ENCODE assay signal across 13 cellular contexts in the genomic region with DNA sequence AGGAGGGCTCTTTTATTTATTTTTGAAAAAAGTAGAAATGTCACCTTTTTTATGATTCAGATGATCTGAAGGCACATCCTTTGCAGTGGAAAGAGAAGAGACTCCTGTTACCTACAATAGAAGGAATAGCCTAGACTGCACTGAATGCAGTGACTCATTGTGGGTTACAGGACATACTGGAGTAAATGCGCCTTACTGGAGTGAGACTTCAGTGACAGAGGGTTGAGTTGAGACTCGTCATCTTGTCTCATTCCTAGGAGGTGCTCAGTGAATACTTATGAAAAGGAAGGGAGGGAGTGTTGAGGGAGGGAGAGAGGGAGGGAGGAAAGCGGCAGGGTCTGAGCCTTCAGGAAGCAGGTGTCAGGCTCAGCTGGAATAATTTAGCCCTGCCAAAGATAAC. TPM values are rescaled to one million over a fixed set of nuclear protein-coding genes. Genes with fewer than 3 reads are reported as not detected.
DNase-seq lines count a peak whose midpoint lies in the region; ATAC-seq and TF ChIP-seq lines count a peak whose summit lies in the region.
"Had no signal": no experiment of that assay in that cellular context is flagged by ENCODE, and none has a peak within 500 bp of the region (broad histone marks: within the 10 kb centered on the region; RNA-seq: fewer than 3 reads in every experiment).

No MANE protein-coding gene starts in this region.

- in situ Hi-C loops in brain microvascular endothelial cell (cut with HindIII; ENCODE audit: low pct_ligation_motif_present, low sequenced_read_pairs), result no loop called here

- WGBS in psoas muscle, 3 donors, result 39 to 51% (median 48%) methylated on average over 3 of the region's 3 CpGs

- TF ChIP-seq POLR2A in erythroblast (IDR thresholded peaks at IDR 0.05; ENCODE audit: low read length), result no peak

- H3K36me3 ChIP-seq in brain microvascular endothelial cell (replicated peaks) (no peaks in the 10 kb centered on the region), psoas muscle (ENCODE audit: insufficient read depth in 1 of 2, low read depth in 1 of 2) (no peaks in the 10 kb centered on the region)
- H3K36me3 ChIP-seq: heart right ventricle, thyroid gland had no signal

- ATAC-seq in psoas muscle, result no peak
- ATAC-seq: activated CD4-positive, CD25-positive, alpha-beta regulatory T cell treated with anti-CD3 and anti-CD28 coated beads, Interleukin-2, amount 50 U/mL, for 24 hours; heart right ventricle had no signal

- DNase-seq in Daoy (ENCODE audit: low read depth) (peak; percentile 78), M059J (ENCODE audit: low read depth) (peak; percentile 93), brain microvascular endothelial cell (peak; percentile 69), left kidney (ENCODE audit: low read depth, low spot score) (peak; percentile 28), NCI-H2227 treated with DMSO at 0.1 percent for 48 hours (lab: John Stamatoyannopoulos, UW) (no peak), erythroblast (lab: John Stamatoyannopoulos, UW) (no peak), psoas muscle (no peak)
- no peak for DNase-seq in effector CD4-positive, alpha-beta T cell
- DNase-seq: heart right ventricle, NCI-H1694, retina, thyroid gland had no signal

- TF ChIP-seq CTCF in brain microvascular endothelial cell (IDR thresholded peaks at IDR 0.05; ENCODE audit: low read depth, low read length, missing control alignments), result no peak
- no peak for TF ChIP-seq CTCF in psoas muscle (IDR thresholded peaks at IDR 0.05)

- H3K4me3 ChIP-seq in brain microvascular endothelial cell (ENCODE audit: low read depth, low read length) (no peak overlapping the region), psoas muscle (no peak overlapping the region)
- H3K4me3 ChIP-seq: heart right ventricle, thyroid gland had no signal

- no peak overlapping the region for H3K27ac ChIP-seq in brain microvascular endothelial cell
- H3K27ac ChIP-seq in psoas muscle, result no peak overlapping the region
- H3K27ac ChIP-seq: heart right ventricle, thyroid gland had no signal

- no peaks in the 10 kb centered on the region for H3K4me1 ChIP-seq in psoas muscle

- no peaks in the 10 kb centered on the region for H3K9me3 ChIP-seq in psoas muscle
- H3K9me3 ChIP-seq: heart right ventricle, thyroid gland had no signal

- H3K27me3 ChIP-seq in brain microvascular endothelial cell (replicated peaks) (no peaks in the 10 kb centered on the region), psoas muscle (ENCODE audit: insufficient read depth in 3 of 3, low read length in 2 of 3) (no peaks in the 10 kb centered on the region)
- H3K27me3 ChIP-seq: thyroid gland had no signal

- intact Hi-C loops in psoas muscle (cut with DNase I), result no loop called here

RNA-seq across cellular contexts. Expression of a gene that starts 25.2 kb away (rescaled TPM):
- total RNA-seq in Daoy (2014; rRNA removed; shearing (Covaris generic)), result 10.2 and 12.3 TPM in 2 replicates
- 9.8 and 17.9 TPM in 2 replicates for total RNA-seq in M059J (2014; rRNA removed; shearing (Covaris generic))
- 10 to 100 TPM in 1 of 4 donors, 1 to 10 TPM in 3; 7.8 to 12.2 (median 9.0) TPM for total RNA-seq in psoas muscle
- polyA plus RNA-seq in psoas muscle, result 10 to 100 TPM in 1 of 3 donors, 1 to 10 TPM in 2; 5.0 to 11.5 (median 5.5) TPM

RNA-seq across cellular contexts. Expression of a gene that starts 25.4 kb away (rescaled TPM):
- 31.7 and 60.3 TPM in 2 replicates for total RNA-seq in Daoy (2014; rRNA removed; shearing (Covaris generic))
- total RNA-seq in M059J (2014; rRNA removed; shearing (Covaris generic)), result 16.6 and 19.5 TPM in 2 replicates
- 10 to 100 TPM; 12.4 to 21.2 (median 17.6) TPM for total RNA-seq in psoas muscle
- 10 to 100 TPM in 1 of 3 donors, 1 to 10 TPM in 2; 7.9 to 11.7 (median 9.4) TPM for polyA plus RNA-seq in psoas muscle

RNA-seq across cellular contexts. Expression of a gene that starts 42.0 kb away (rescaled TPM):
- total RNA-seq in Daoy (2014; rRNA removed; shearing (Covaris generic)), result 680 and 912 TPM in 2 replicates
- total RNA-seq in M059J (2014; rRNA removed; shearing (Covaris generic)), result 449 and 524 TPM in 2 replicates
- 100 to 1,000 TPM; 451 to 591 (median 525) TPM for total RNA-seq in psoas muscle
- 1,000 to 10,000 TPM in 1 of 3 donors, 100 to 1,000 TPM in 2; 664 to 1,021 (median 727) TPM for polyA plus RNA-seq in psoas muscle

Comparison
In these comparisons a context has a peak if more than half of its experiments do, and no peak if none do; other contexts are left out.
1. DNase-seq: peak in Daoy (single experiment), M059J (single experiment), brain microvascular endothelial cell (single experiment) and left kidney (single experiment); none in NCI-H2227 treated with DMSO at 0.1 percent for 48 hours (single experiment), effector CD4-positive, alpha-beta T cell (single experiment), erythroblast (0 of 2) and psoas muscle (0 of 2).